In the genomic region with DNA sequence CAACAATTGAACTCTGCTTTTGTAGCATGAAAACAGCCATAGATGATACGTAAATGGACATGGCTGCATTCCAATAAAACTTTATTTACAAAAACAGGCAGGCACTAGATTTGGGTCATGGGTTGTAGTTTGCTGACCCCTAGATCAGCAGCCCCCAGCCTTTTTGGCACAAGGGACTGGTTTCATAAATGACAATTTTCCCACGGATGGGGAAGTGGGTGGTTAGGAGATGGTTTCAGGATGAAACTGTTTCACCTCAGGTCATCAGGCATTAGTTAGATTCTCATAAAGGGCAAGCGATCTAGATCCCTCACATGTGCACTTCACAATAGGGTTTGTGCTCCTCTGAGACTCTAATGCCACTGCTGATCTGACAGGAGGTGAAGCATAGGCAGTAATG, we compare ENCODE assay signal across 15 cellular contexts. TPM values are rescaled to one million over a fixed set of nuclear protein-coding genes. Genes with fewer than 3 reads are reported as not detected.
DNase-seq lines count a peak whose midpoint lies in the region; ATAC-seq, FAIRE-seq and TF ChIP-seq lines count a peak whose summit lies in the region.
"Had no signal": no experiment of that assay in that cellular context is flagged by ENCODE, and none has a peak within 500 bp of the region (broad histone marks: within the 10 kb centered on the region; RNA-seq: fewer than 3 reads in every experiment).

No MANE protein-coding gene starts in this region.

- no peaks in the 10 kb centered on the region for H3K27me3 ChIP-seq in GM12878 (replicated peaks in 1 of 2; ENCODE audit: control insufficient read depth in 2 of 2, insufficient read depth in 2 of 2, low read length in 1 of 2)
- H3K27me3 ChIP-seq: BE2C had no signal

- no peak overlapping the region for H3K9ac ChIP-seq in GM12878 (ENCODE audit: control insufficient read depth, insufficient read depth, low read length)

- no peaks in the 10 kb centered on the region for H3K9me3 ChIP-seq in GM12878 (replicated peaks; ENCODE audit: control insufficient read depth, insufficient read depth, low read length)
- H3K9me3 ChIP-seq: A549, BE2C had no signal

- no peak overlapping the region for H3K4me2 ChIP-seq in GM12878 (ENCODE audit: control insufficient read depth, insufficient read depth)
- H3K4me2 ChIP-seq: A549 had no signal

- RAD21 ChIA-PET in GM12878 (lab: Charles Lee; ENCODE audit: unreplicated experiment), result interaction anchor here (0.5 kb wide), 1 partner anchor 56 kb away, joined by 3 read pairs; no protein-coding TSS in a partner anchor

- H3K4me3 ChIP-seq in GM12878, result no peak overlapping the region
- H3K4me3 ChIP-seq: A549 had no signal

- no peak overlapping the region for H3K27ac Mint-ChIP-seq in osteocyte (ENCODE audit: unreplicated experiment)
- H3K27ac Mint-ChIP-seq: CD4-positive, alpha-beta memory T cell had no signal

- DNase-seq in GM12891 (ENCODE audit: insufficient read length, low spot score) (no peak), GM18507 (ENCODE audit: extremely low spot score, insufficient read length, low read depth) (no peak), GM12878 (ENCODE audit: low read depth, low spot score) (peak; percentile 7), retina (no peak), osteocyte (ENCODE audit: extremely low spot score, unreplicated experiment) (no peak)
- DNase-seq in stimulated activated CD4-positive, alpha-beta T cell treated with anti-CD3 and anti-CD28 coated beads, Interleukin-4, amount 100 ng/mL, for 1 hour, result no peak
- DNase-seq: BE2C; CD4-positive, alpha-beta memory T cell; DMS79; KG1 had no signal

- CTCF ChIA-PET in GM12878 (lab: Yijun Ruan, JAX), result no interaction called here

- H3K4me1 ChIP-seq in GM12878 (ENCODE audit: control insufficient read depth, insufficient read depth, low read length), result no peaks in the 10 kb centered on the region
- H3K4me1 ChIP-seq: A549, BE2C had no signal

- WGBS in GM12878 (ENCODE audit: insufficient coverage, insufficient replicate concordance, low lambda C conversion rate, missing lambda C conversion rate), result 26% methylated on average over 3 of the region's 3 CpGs

- POLR2A ChIA-PET in GM12878 (lab: Charles Lee), result no interaction called here

- no peaks in the 10 kb centered on the region for H3K79me2 ChIP-seq in GM12878 (ENCODE audit: control insufficient read depth, insufficient read depth, low read length)

- no peak overlapping the region for H3K4me3 Mint-ChIP-seq in osteocyte (ENCODE audit: unreplicated experiment)
- H3K4me3 Mint-ChIP-seq: CD4-positive, alpha-beta memory T cell had no signal

- no peak for FAIRE-seq in GM12891 (lab: Jason Lieb, UNC)
- peak; percentile 12 for FAIRE-seq in GM18507 (lab: Jason Lieb, UNC)
- FAIRE-seq in GM12878 (lab: Jason Lieb, UNC), result peak; percentile 31
- FAIRE-seq: A549 had no signal

- no peak for TF ChIP-seq CTCF in GM12878 (IDR thresholded peaks at IDR 0.05 in 2 of 3, conservative IDR thresholded peaks at IDR 0.05 in 1 of 3; ENCODE audit: control insufficient read depth in 2 of 3, extremely low read depth in 1 of 3, insufficient read depth in 1 of 3, low read depth in 3 of 3, low read length in 3 of 3)
- no peak for TF ChIP-seq CTCF in osteocyte (IDR thresholded peaks at IDR 0.05)

- in situ Hi-C loops in GM12878 (cut with MboI), result no loop called here

- no peak for TF ChIP-seq RAD21 in GM12878 (IDR thresholded peaks at IDR 0.05; ENCODE audit: insufficient read depth, low read depth, low read length)

- no peaks in the 10 kb centered on the region for H4K20me1 ChIP-seq in GM12878 (ENCODE audit: control insufficient read depth, insufficient read depth)

- BruUV-seq in GM12878 (replicated peaks; lab: Mats Ljungman, UMichigan), result no TSS peak

- no peaks in the 10 kb centered on the region for H3K36me3 ChIP-seq in GM12878 (ENCODE audit: control insufficient read depth in 2 of 2, insufficient read depth in 2 of 2, low read length in 1 of 2)
- H3K36me3 ChIP-seq: BE2C had no signal

- peaks cover 6% of the 10 kb centered on the region for H3K9me3 Mint-ChIP-seq in osteocyte (ENCODE audit: unreplicated experiment)

- no peaks in the 10 kb centered on the region for H3K36me3 Mint-ChIP-seq in osteocyte (ENCODE audit: unreplicated experiment)

- no peak for TF ChIP-seq EP300 in GM12878 (IDR thresholded peaks at IDR 0.05; ENCODE audit: borderline replicate concordance in 1 of 2, control insufficient read depth in 1 of 2, low read depth in 2 of 2, low read length in 2 of 2)

- SMC1A ChIA-PET in GM12878 (lab: Charles Lee; ENCODE audit: uncharacterized antibody, unreplicated experiment), result interaction anchor here (1.0 kb wide), 1 partner anchor 14 kb away, joined by 3 read pairs; no protein-coding TSS in a partner anchor

- no peaks in the 10 kb centered on the region for H3K27me3 Mint-ChIP-seq in osteocyte (ENCODE audit: unreplicated experiment)
- H3K27me3 Mint-ChIP-seq: CD4-positive, alpha-beta memory T cell had no signal

- H2AFZ ChIP-seq in GM12878 (ENCODE audit: control insufficient read depth, low read depth, low read length), result no peak overlapping the region

- intact Hi-C loops in GM12878 (cut with micrococcal nuclease; ENCODE audit: unreplicated experiment), result loop anchor here (5.0 kb wide), 1 partner anchor 54 kb away; no protein-coding TSS in a partner anchor

- H3K27ac ChIP-seq in GM12878 (ENCODE audit: control insufficient read depth, insufficient read depth), result no peak overlapping the region
- H3K27ac ChIP-seq: A549, C4-2B had no signal

- peaks cover 5% of the 10 kb centered on the region for H3K4me1 Mint-ChIP-seq in osteocyte (ENCODE audit: unreplicated experiment)

- TF ChIP-seq POLR2A in GM12891 (IDR thresholded peaks at IDR 0.05; ENCODE audit: low read depth, low read length) (no peak), GM12878 (IDR thresholded peaks at IDR 0.05; ENCODE audit: low read depth, low read length) (no peak)

- ATAC-seq in HG02885 (IDR thresholded peaks at IDR 0.05; ENCODE audit: poor library complexity, unreplicated experiment) (peak; percentile 63), GM12878 (peak; percentile 77), HG02852 (IDR thresholded peaks at IDR 0.05; ENCODE audit: unreplicated experiment) (no peak)
- ATAC-seq: A549, HCT116 had no signal

TF ChIP-seq in GM12891, 5 proteins besides CTCF, POLR2A, EP300 and RAD21:
- TF ChIP-seq PAX5 (IDR thresholded peaks at IDR 0.05; ENCODE audit: insufficient read depth, low read length, severe bottlenecking) (no peak), SPI1 (IDR thresholded peaks at IDR 0.05; ENCODE audit: low read depth, low read length) (peak; percentile 63; the same call in 1 of the 2 replicates)

TF ChIP-seq in GM12878, 131 proteins besides CTCF, POLR2A, EP300 and RAD21 (continues in another document):
- TF ChIP-seq SRF (IDR thresholded peaks at IDR 0.05; ENCODE audit: low read depth in 2 of 2, low read length in 2 of 2) (no peak), NBN (IDR thresholded peaks at IDR 0.05) (no peak), ETV6 (conservative IDR thresholded peaks at IDR 0.05 in 1 of 2, IDR thresholded peaks at IDR 0.05 in 1 of 2; ENCODE audit: borderline replicate concordance in 1 of 2, low read depth in 1 of 2) (no peak), SPI1 (IDR thresholded peaks at IDR 0.05; ENCODE audit: borderline replicate concordance, insufficient read depth, low read depth, low read length) (peak; percentile 57), IKZF1 (conservative IDR thresholded peaks at IDR 0.05) (0 out of 2 replicates have a peak, but pooled peaks have one; percentile 12), PAX8 (IDR thresholded peaks at IDR 0.05) (no peak), STAT3 (IDR thresholded peaks at IDR 0.05; ENCODE audit: low read depth, low read length) (no peak), NR2F1 (conservative IDR thresholded peaks at IDR 0.05) (peak; percentile 62; the same call in 1 of the 2 replicates), YY1 (IDR thresholded peaks at IDR 0.05; ENCODE audit: low read depth, low read length) (0 out of 2 replicates have a peak, but pooled peaks have one; percentile 28), EED (IDR thresholded peaks at IDR 0.05; ENCODE audit: low read depth) (peak; percentile 43; the same call in 1 of the 2 replicates), NFYA (IDR thresholded peaks at IDR 0.05; ENCODE audit: borderline replicate concordance, low read depth, low read length) (no peak)
- TF ChIP-seq, protein P1, sequence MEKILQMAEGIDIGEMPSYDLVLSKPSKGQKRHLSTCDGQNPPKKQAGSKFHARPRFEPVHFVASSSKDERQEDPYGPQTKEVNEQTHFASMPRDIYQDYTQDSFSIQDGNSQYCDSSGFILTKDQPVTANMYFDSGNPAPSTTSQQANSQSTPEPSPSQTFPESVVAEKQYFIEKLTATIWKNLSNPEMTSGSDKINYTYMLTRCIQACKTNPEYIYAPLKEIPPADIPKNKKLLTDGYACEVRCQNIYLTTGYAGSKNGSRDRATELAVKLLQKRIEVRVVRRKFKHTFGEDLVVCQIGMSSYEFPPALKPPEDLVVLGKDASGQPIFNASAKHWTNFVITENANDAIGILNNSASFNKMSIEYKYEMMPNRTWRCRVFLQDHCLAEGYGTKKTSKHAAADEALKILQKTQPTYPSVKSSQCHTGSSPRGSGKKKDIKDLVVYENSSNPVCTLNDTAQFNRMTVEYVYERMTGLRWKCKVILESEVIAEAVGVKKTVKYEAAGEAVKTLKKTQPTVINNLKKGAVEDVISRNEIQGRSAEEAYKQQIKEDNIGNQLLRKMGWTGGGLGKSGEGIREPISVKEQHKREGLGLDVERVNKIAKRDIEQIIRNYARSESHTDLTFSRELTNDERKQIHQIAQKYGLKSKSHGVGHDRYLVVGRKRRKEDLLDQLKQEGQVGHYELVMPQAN (conservative IDR thresholded peaks at IDR 0.05), result no peak

RNA-seq across cellular contexts. Expression of a gene that starts 16.5 kb away (rescaled TPM):
- 0.15 TPM for polyA plus RNA-seq in GM12891 (2012; ENCODE audit: low read depth, missing spikeins)
- total RNA-seq in GM12878 (2013; cell fraction: nucleolus; rRNA removed), result 1.7 and 2.1 TPM in 2 replicates
- total RNA-seq in GM12878 (2014; rRNA removed) (0.11 TPM in 1 of 2 replicates, not detected in the other), GM12878 (2014; rRNA removed; fragmentation: Illumina TruSeq; extraction: Trizol) (0.22 and 0.51 TPM in 2 replicates), GM12878 (2021) (0.58 and 0.82 TPM in 2 replicates), osteocyte (21.2 and 22.0 TPM in 2 replicates)
- 0.10 TPM for polyA plus RNA-seq in GM12878 (2011; ENCODE audit: low read depth)
- polyA plus RNA-seq in GM12878 (2011; rRNA removed) (0.19 and 0.58 TPM in 2 replicates), GM12878 (2014; fragmentation: Illumina TruSeq; extraction: Trizol) (0.14 and 0.24 TPM in 2 replicates), GM12878 (2014; fragmentation: Nextera tagmentation; extraction: Ambion mirVana) (under 1 TPM; 0.06 to 0.07 TPM), GM12878 (2014; rRNA removed) (0.10 TPM in 1 of 2 replicates, not detected in the other), GM12878 (2016; fragmentation: Nextera tagmentation; extraction: Ambion mirVana) (under 1 TPM in 1 of 2 experiments, not detected in 1; 0.20 TPM)
- polyA plus RNA-seq in GM12878 (2011; cell fraction: cytosol; rRNA removed), result 0.05 and 0.12 TPM in 2 replicates
- polyA plus RNA-seq in GM12878 (2011; cell fraction: nucleus; rRNA removed), result 0.25 and 0.28 TPM in 2 replicates
- polyA plus RNA-seq in GM12878 (2012), result 0.13 and 0.15 TPM in 2 replicates
- 0.29 and 0.46 TPM in 2 replicates for polyA minus RNA-seq in GM12878 (2011; rRNA and poly(A)+ RNA removed)
- polyA minus RNA-seq in GM12878 (2011; cell fraction: cytosol; rRNA and poly(A)+ RNA removed), result not detected in 2 replicates
- polyA minus RNA-seq in GM12878 (2011; cell fraction: nucleus; rRNA and poly(A)+ RNA removed), result 0.48 and 0.96 TPM in 2 replicates
